ENCODE assay signal across 12 cellular contexts in genomic region chrX:147899715-147900114, GRCh38. TPM values are rescaled to one million over a fixed set of nuclear protein-coding genes. Genes with fewer than 3 reads are reported as not detected.
DNase-seq lines count a peak whose midpoint lies in the region; ATAC-seq and TF ChIP-seq lines count a peak whose summit lies in the region.
"Had no signal": no experiment of that assay in that cellular context is flagged by ENCODE, and none has a peak within 500 bp of the region (broad histone marks: within the 10 kb centered on the region; RNA-seq: fewer than 3 reads in every experiment).

No MANE protein-coding gene starts in this region.

- intact Hi-C loops in activated B cell treated with CpG ODN at 0.5 μM for 24 hours (cut with micrococcal nuclease) (no loop called here), natural killer cell (cut with micrococcal nuclease) (no loop called here), sciatic nerve (cut with DNase I) (no loop called here)

- no peak overlapping the region for H3K4me3 Mint-ChIP-seq in activated B cell treated with CpG ODN at 0.5 μM for 24 hours
- no peak overlapping the region for H3K4me3 Mint-ChIP-seq in immature natural killer cell
- no peak overlapping the region for H3K4me3 Mint-ChIP-seq in natural killer cell

- H3K36me3 Mint-ChIP-seq in activated B cell treated with CpG ODN at 0.5 μM for 24 hours (ENCODE audit: low read depth), result no peaks in the 10 kb centered on the region
- no peaks in the 10 kb centered on the region for H3K36me3 Mint-ChIP-seq in immature natural killer cell
- H3K36me3 Mint-ChIP-seq in natural killer cell, result no peaks in the 10 kb centered on the region

- H3K27ac Mint-ChIP-seq in activated B cell treated with CpG ODN at 0.5 μM for 24 hours (no peak overlapping the region), immature natural killer cell (no peak overlapping the region), natural killer cell (no peak overlapping the region)

- H3K9me3 Mint-ChIP-seq in activated B cell treated with CpG ODN at 0.5 μM for 24 hours, result no peaks in the 10 kb centered on the region
- no peaks in the 10 kb centered on the region for H3K9me3 Mint-ChIP-seq in immature natural killer cell
- H3K9me3 Mint-ChIP-seq in natural killer cell, result no peaks in the 10 kb centered on the region

- no peak for TF ChIP-seq CTCF in activated B cell treated with CpG ODN at 0.5 μM for 24 hours (IDR thresholded peaks at IDR 0.05)
- no peak for TF ChIP-seq CTCF in natural killer cell (IDR thresholded peaks at IDR 0.05)

- ATAC-seq in GM19467 (IDR thresholded peaks at IDR 0.05; ENCODE audit: unreplicated experiment), result peak; percentile 90
- ATAC-seq in HG03103 (IDR thresholded peaks at IDR 0.05; ENCODE audit: low read depth, unreplicated experiment), result peak; percentile 79
- ATAC-seq in activated B cell treated with CpG ODN at 0.5 μM for 24 hours (ENCODE audit: low read depth), result peak; percentile 82
- ATAC-seq in natural killer cell, result no peak
- ATAC-seq in sciatic nerve, result no peak

- H3K27me3 Mint-ChIP-seq in activated B cell treated with CpG ODN at 0.5 μM for 24 hours (peaks cover 2% of the 10 kb centered on the region), immature natural killer cell (ENCODE audit: low read depth in 3 of 3) (peaks cover 2 to 10% (median 3%) of the 10 kb centered on the region in 3 donors), natural killer cell (ENCODE audit: low read depth in 2 of 2) (peaks cover 0 to 17% of the 10 kb centered on the region in 2 donors)

- POLR2A ChIA-PET in activated B cell treated with CpG ODN at 0.5 μM for 24 hours (lab: Charles Lee), result no interaction called here

- DNase-seq in ELF-1 (ENCODE audit: low read depth, low spot score) (peak; percentile 27), activated B cell treated with CpG ODN at 0.5 μM for 24 hours (no peak), immature natural killer cell (no peak), natural killer cell (no peak), sciatic nerve (ENCODE audit: low spot score) (no peak)
- no peak for DNase-seq in stimulated activated naive CD4-positive, alpha-beta T cell treated with Interleukin-2 at 50 U/mL for 16 hours (lab: John Stamatoyannopoulos, UW)
- DNase-seq: Karpas-422; NCI-H526 treated with DMSO at 0.1 percent for 48 hours; stimulated activated CD4-positive, alpha-beta T cell treated with anti-CD3 and anti-CD28 coated beads, Interleukin-4, amount 100 ng/mL, for 24 hours; T-helper 1 cell had no signal

- H3K4me1 Mint-ChIP-seq in activated B cell treated with CpG ODN at 0.5 μM for 24 hours (peaks cover 10% of the 10 kb centered on the region), immature natural killer cell (peaks cover 6 to 9% of the 10 kb centered on the region in 2 donors), natural killer cell (no peaks in the 10 kb centered on the region)

- CTCF ChIA-PET in activated B cell treated with CpG ODN at 0.5 μM for 24 hours (lab: Charles Lee), result no interaction called here

RNA-seq across cellular contexts. Expression of gene FMR1, which starts 12.0 kb away (rescaled TPM):
- total RNA-seq in activated B cell treated with CpG ODN at 0.5 μM for 24 hours, result 51.8 and 60.3 TPM in 2 replicates
- polyA plus RNA-seq in immature natural killer cell, result 1 to 10 TPM; 8.9 to 9.7 (median 9.5) TPM
- total RNA-seq in natural killer cell, result 100 to 1,000 TPM; 124 to 147 (median 127) TPM
- 57.9 TPM for total RNA-seq in sciatic nerve

Comparison
In these comparisons a context has a peak if more than half of its experiments do, and no peak if none do; other contexts are left out.
1. ATAC-seq: peak in GM19467 (single experiment), HG03103 (single experiment) and activated B cell treated with CpG ODN at 0.5 μM for 24 hours (single experiment); none in natural killer cell (0 of 3) and sciatic nerve (single experiment).